35 cellular contexts compared by ENCODE assay signal in genomic region chr12:68011206-68011881, GRCh38. TPM values are rescaled to one million over a fixed set of nuclear protein-coding genes. Genes with fewer than 3 reads are reported as not detected.
A peak's percentile ranks its signal among the peaks of the same experiment; 100 is the strongest.
DNase-seq lines count a peak whose midpoint lies in the region; ATAC-seq and TF ChIP-seq lines count a peak whose summit lies in the region.
"Had no signal": no experiment of that assay in that cellular context is flagged by ENCODE, and none has a peak within 500 bp of the region (broad histone marks: within the 10 kb centered on the region; RNA-seq: fewer than 3 reads in every experiment).

No MANE protein-coding gene starts in this region.

- H3K79me2 ChIP-seq in DOHH2 (ENCODE audit: control insufficient read depth, low read length) (0 out of 2 replicates have a peak, but pooled peaks cover 3% of the 10 kb centered on the region), OCI-LY7 (ENCODE audit: insufficient read depth, low read depth, low read length) (peaks cover 12% of the 10 kb centered on the region; the same call in 1 of the 2 replicates), osteoblast (ENCODE audit: insufficient read depth, low read length) (no peaks in the 10 kb centered on the region)

- H3K4me3 ChIP-seq in BLaER1 treated with 17β-estradiol and CSF1 and Interleukin-3, amounts not matched to agents 10 nM and 100 nM = peak overlapping the region in 5 of 10 experiments; percentile 20 to 44 (median 36); a peak in 6 of 20 replicates
- H3K4me3 ChIP-seq in DOHH2 (ENCODE audit: low read length) (peak overlapping the region; percentile 39), OCI-LY7 (ENCODE audit: low read depth, low read length, poor library complexity, severe bottlenecking) (no peak overlapping the region), osteoblast (ENCODE audit: insufficient read depth, low read length) (no peak overlapping the region)
- H3K4me3 ChIP-seq: cardiac muscle cell, coronary artery, MG63 had no signal

- H3K36me3 ChIP-seq in BLaER1 treated with 17β-estradiol and CSF1 and Interleukin-3, amounts not matched to agents 10 nM and 100 nM = no peaks in the 10 kb centered on the region
- H3K36me3 ChIP-seq in DOHH2 (ENCODE audit: control insufficient read depth, low read length) = peaks cover 82% of the 10 kb centered on the region
- peaks cover 97% of the 10 kb centered on the region for H3K36me3 ChIP-seq in OCI-LY7 (ENCODE audit: insufficient read depth, low read length)
- no peaks in the 10 kb centered on the region for H3K36me3 ChIP-seq in osteoblast (ENCODE audit: insufficient read depth, low read length)
- H3K36me3 ChIP-seq: cardiac muscle cell, MG63 had no signal

- H3F3A ChIP-seq in DOHH2 (ENCODE audit: control insufficient read depth, insufficient read depth) = peaks cover 6% of the 10 kb centered on the region

- H3K4me3 Mint-ChIP-seq in effector memory CD8-positive, alpha-beta T cell = peak overlapping the region; percentile 23 to 56
- H3K4me3 Mint-ChIP-seq: activated CD4-positive, alpha-beta T cell treated with anti-CD3 and anti-CD28 coated beads for 36 hours; activated naive CD8-positive, alpha-beta T cell; CD14-positive monocyte; nephron progenitor cell; type B pancreatic cell had no signal

- no peaks in the 10 kb centered on the region for H3K27me3 Mint-ChIP-seq in effector memory CD8-positive, alpha-beta T cell
- H3K27me3 Mint-ChIP-seq: activated CD4-positive, alpha-beta T cell treated with anti-CD3 and anti-CD28 coated beads for 36 hours; type B pancreatic cell had no signal

- no peaks in the 10 kb centered on the region for H4K20me1 ChIP-seq in BLaER1 treated with 17β-estradiol and CSF1 and Interleukin-3, amounts not matched to agents 10 nM and 100 nM
- H4K20me1 ChIP-seq in DOHH2 (ENCODE audit: control insufficient read depth, insufficient read depth, low read depth, low read length) = peaks cover 5% of the 10 kb centered on the region; the same call in 1 of the 2 replicates
- peaks cover 4% of the 10 kb centered on the region; the same call in 1 of the 2 replicates for H4K20me1 ChIP-seq in OCI-LY7 (ENCODE audit: insufficient read depth, low read length)
- H4K20me1 ChIP-seq in osteoblast (ENCODE audit: insufficient read depth, low read length) = no peaks in the 10 kb centered on the region

- H3K27ac Mint-ChIP-seq in effector memory CD8-positive, alpha-beta T cell = peak overlapping the region; percentile 36 to 89
- H3K27ac Mint-ChIP-seq: activated naive CD8-positive, alpha-beta T cell; CD14-positive monocyte; type B pancreatic cell had no signal

- H3K27ac ChIP-seq in BLaER1 treated with 17β-estradiol and CSF1 and Interleukin-3, amounts not matched to agents 10 nM and 100 nM = peak overlapping the region in 8 of 11 experiments; percentile 62 to 87 (median 76); a peak in 16 of 22 replicates
- H3K27ac ChIP-seq in DOHH2 (ENCODE audit: low read depth, low read length) (no peak overlapping the region), OCI-LY7 (ENCODE audit: low read depth, low read length, poor library complexity, severe bottlenecking) (peak overlapping the region; percentile 59), osteoblast (ENCODE audit: low read depth, low read length) (no peak overlapping the region)
- H3K27ac ChIP-seq: cardiac muscle cell, coronary artery had no signal

- intact Hi-C loops in OCI-LY7 (cut with micrococcal nuclease; ENCODE audit: unreplicated experiment) = no loop called here

- TF ChIP-seq CTCF in DOHH2 (IDR thresholded peaks at IDR 0.05; ENCODE audit: low read depth, low read length, poor library complexity, severe bottlenecking) = no peak
- no peak for TF ChIP-seq CTCF in OCI-LY7 (conservative IDR thresholded peaks at IDR 0.05; ENCODE audit: low read length)
- no peak for TF ChIP-seq CTCF in osteoblast (IDR thresholded peaks at IDR 0.05; ENCODE audit: extremely low read depth, low read depth, low read length)

- H3K4me1 Mint-ChIP-seq in effector memory CD8-positive, alpha-beta T cell (ENCODE audit: low read depth in 2 of 2) = peaks cover 25 to 27% of the 10 kb centered on the region in 2 donors
- H3K4me1 Mint-ChIP-seq: CD14-positive monocyte had no signal

- H3K9me3 ChIP-seq in BLaER1 treated with 17β-estradiol and CSF1 and Interleukin-3, amounts not matched to agents 10 nM and 100 nM (replicated peaks in 1 of 11) = peaks cover 0 to 29% (median 14%) of the 10 kb centered on the region in 11 experiments; a peak in 16 of 22 replicates
- H3K9me3 ChIP-seq in DOHH2 (ENCODE audit: control insufficient read depth, insufficient read depth, low read length) (no peaks in the 10 kb centered on the region), OCI-LY7 (ENCODE audit: low read length) (no peaks in the 10 kb centered on the region), osteoblast (ENCODE audit: low read depth, low read length) (no peaks in the 10 kb centered on the region)
- H3K9me3 ChIP-seq: MG63, SK-N-SH had no signal

- peaks cover 5% of the 10 kb centered on the region for H3K36me3 Mint-ChIP-seq in effector memory CD8-positive, alpha-beta T cell (ENCODE audit: insufficient read depth)
- H3K36me3 Mint-ChIP-seq: CD14-positive monocyte, type B pancreatic cell had no signal

- CTCF ChIA-PET in OCI-LY7 (lab: Charles Lee; ENCODE audit: unreplicated experiment) = no interaction called here

- no TSS peak for BruUV-seq in OCI-LY7 (replicated peaks; lab: Mats Ljungman, UMichigan)

- POLR2A ChIA-PET in OCI-LY7 (lab: Charles Lee) = interaction anchor here (0.9 to 3.7 kb wide), 6 partner anchors 9 to 284 kb away, joined by 3 to 17 read pairs (median 5); partner anchors contain the start of gene IFNG-AS1

- DNase-seq in OCI-LY7 (ENCODE audit: low spot score) (no peak), AML-193 (lab: John Stamatoyannopoulos, UW) (no peak), osteoblast (ENCODE audit: insufficient read length, low spot score, missing footprints) (no peak)
- no peak for DNase-seq in effector memory CD8-positive, alpha-beta T cell
- DNase-seq: activated CD4-positive, alpha-beta T cell treated with anti-CD3 and anti-CD28 coated beads for 36 hours; Calu3; DMS79; effector CD8-positive, alpha-beta T cell; erythroblast; GF-D8; hypothalamus; KG1; MG63; NCI-H1105 treated with DMSO at 0.1 percent for 48 hours; NCI-H2029; nephron progenitor cell; SK-N-SH; stimulated activated CD4-positive, alpha-beta T cell treated with anti-CD3 and anti-CD28 coated beads, Interleukin-15, amount 100 ng/mL, for 24 hours; stimulated activated CD4-positive, alpha-beta T cell treated with anti-CD3 and anti-CD28 coated beads, Interleukin-4, amount 100 ng/mL, for 4 hours; T-helper 2 cell had no signal

- no peaks in the 10 kb centered on the region for H3K9me2 ChIP-seq in DOHH2 (replicated peaks; ENCODE audit: control insufficient read depth, low read length)
- H3K9me2 ChIP-seq in OCI-LY7 (ENCODE audit: insufficient read depth, low read length) = no peaks in the 10 kb centered on the region
- H3K9me2 ChIP-seq: SK-N-SH had no signal

- peak overlapping the region in 7 of 11 experiments; percentile 8 to 75 (median 56); a peak in 9 of 22 replicates for H3K9ac ChIP-seq in BLaER1 treated with 17β-estradiol and CSF1 and Interleukin-3, amounts not matched to agents 10 nM and 100 nM
- H3K9ac ChIP-seq: SK-N-SH had no signal

- H2AFZ ChIP-seq in OCI-LY7 (ENCODE audit: low read length) (no peak overlapping the region), osteoblast (ENCODE audit: low read length) (no peak overlapping the region)

- no peaks in the 10 kb centered on the region for H3K9me3 Mint-ChIP-seq in effector memory CD8-positive, alpha-beta T cell
- H3K9me3 Mint-ChIP-seq: CD14-positive monocyte, nephron progenitor cell, type B pancreatic cell had no signal

- H3K27me3 ChIP-seq in BLaER1 treated with 17β-estradiol and CSF1 and Interleukin-3, amounts not matched to agents 10 nM and 100 nM = no peaks in the 10 kb centered on the region
- H3K27me3 ChIP-seq in DOHH2 (ENCODE audit: control insufficient read depth, low read length) (no peaks in the 10 kb centered on the region), osteoblast (ENCODE audit: insufficient read depth, low read length) (no peaks in the 10 kb centered on the region)
- H3K27me3 ChIP-seq: cardiac muscle cell, MG63 had no signal

- peaks cover 36 to 69% (median 55%) of the 10 kb centered on the region in 10 experiments for H3K4me1 ChIP-seq in BLaER1 treated with 17β-estradiol and CSF1 and Interleukin-3, amounts not matched to agents 10 nM and 100 nM
- H3K4me1 ChIP-seq in DOHH2 (ENCODE audit: control insufficient read depth, low read length) = peaks cover 37% of the 10 kb centered on the region
- peaks cover 34% of the 10 kb centered on the region for H3K4me1 ChIP-seq in OCI-LY7 (ENCODE audit: insufficient read depth, low read length, poor library complexity, severe bottlenecking)
- no peaks in the 10 kb centered on the region for H3K4me1 ChIP-seq in osteoblast (ENCODE audit: insufficient read depth, low read length)

- H3K4me2 ChIP-seq in BLaER1 treated with 17β-estradiol and CSF1 and Interleukin-3, amounts not matched to agents 10 nM and 100 nM = peak overlapping the region; percentile 67 to 94 (median 87)
- H3K4me2 ChIP-seq in DOHH2 (ENCODE audit: low read length) (peak overlapping the region; percentile 63), OCI-LY7 (ENCODE audit: low read length) (peak overlapping the region; percentile 70), osteoblast (ENCODE audit: insufficient read depth, low read length) (no peak overlapping the region)
- H3K4me2 ChIP-seq: SK-N-SH had no signal

- ATAC-seq in effector memory CD8-positive, alpha-beta T cell (replicated peaks) = peak; percentile 72
- no peak for ATAC-seq in HG02763 (IDR thresholded peaks at IDR 0.05; ENCODE audit: unreplicated experiment)
- ATAC-seq: activated CD4-positive, alpha-beta T cell treated with anti-CD3 and anti-CD28 coated beads for 36 hours; Right ventricle myocardium inferior had no signal

RNA-seq across cellular contexts. Expression of gene IFNG-AS1, which starts 22.1 kb away (rescaled TPM):
- 15.7 and 23.8 TPM in 2 replicates for total RNA-seq in OCI-LY7 (2014; rRNA removed; shearing (Covaris generic))
- total RNA-seq in OCI-LY7 (2022) (36.8 and 37.8 TPM in 2 replicates), osteoblast (under 0.01 and 0.29 TPM in 2 replicates)
- total RNA-seq: astrocyte, Calu3, cardiac muscle cell, glomerular endothelial cell, H4, lung microvascular endothelial cell, mucosa of gallbladder, osteocyte, Right ventricle myocardium inferior had no signal

Comparison
In these comparisons a context has a peak if more than half of its experiments do, and no peak if none do; other contexts are left out.
1. H3K27ac ChIP-seq: peak in BLaER1 treated with 17β-estradiol and CSF1 and Interleukin-3, amounts not matched to agents 10 nM and 100 nM (8 of 11) and OCI-LY7 (single experiment); none in DOHH2 (single experiment) and osteoblast (single experiment).
2. RNA of gene IFNG-AS1, which starts 22.1 kb away (total RNA-seq): 15.7 to 37.8 TPM in OCI-LY7; under 0.01 to 0.29 TPM in osteoblast; every median in the first group is over 10 times any median in the second.